ENCODE assay signal across 1 cellular context in genomic region chr10:33487014-33487776, GRCh38.
TF ChIP-seq lines count a peak whose summit lies in the region.

No MANE protein-coding gene starts in this region.

TF ChIP-seq in GM12878, 131 proteins besides CTCF, POLR2A, EP300 and RAD21 (continued from another document):
- TF ChIP-seq PBX3 (IDR thresholded peaks at IDR 0.05; ENCODE audit: insufficient replicate concordance, low read depth, low read length) = no peak
